2 cellular contexts compared by ENCODE assay signal in the genomic region with DNA sequence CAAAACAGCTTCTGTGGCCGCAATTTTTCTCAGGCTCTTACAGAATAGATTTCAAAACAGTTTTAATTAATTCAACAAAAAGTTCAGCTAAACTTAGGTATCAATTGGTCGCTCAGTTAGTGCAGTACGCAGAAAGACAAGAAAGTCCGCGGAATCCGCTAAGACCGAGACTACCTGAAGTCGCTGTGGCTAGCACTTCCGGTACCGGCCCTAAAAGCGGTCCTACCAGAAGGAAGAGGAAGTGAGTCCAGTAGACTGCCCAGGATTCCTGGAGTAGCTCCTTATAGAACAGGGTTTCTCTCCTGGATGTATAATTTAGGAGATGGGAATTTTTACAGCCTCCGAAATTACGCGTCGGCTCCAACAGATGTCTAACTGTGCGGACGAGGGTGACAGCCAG.
TF ChIP-seq lines count a peak whose summit lies in the region.

No MANE protein-coding gene starts in this region.

TF ChIP-seq in liver, 16 proteins besides CTCF, POLR2A, EP300 and RAD21:
- TF ChIP-seq NR2F2 (IDR thresholded peaks at IDR 0.05) (no peak), GABPA (IDR thresholded peaks at IDR 0.05 in 1 of 2, conservative IDR thresholded peaks at IDR 0.05 in 1 of 2) (no peak), YY1 (IDR thresholded peaks at IDR 0.05) (no peak), TAF1 (conservative IDR thresholded peaks at IDR 0.05) (no peak)

TF ChIP-seq in SK-N-SH treated with all-trans-retinoic acid at 6 μM for 48 hours, 23 proteins besides CTCF, POLR2A, EP300 and RAD21:
- TF ChIP-seq TCF4 (CRISPR knock-in tag; IDR thresholded peaks at IDR 0.05; ENCODE audit: borderline replicate concordance) (no peak), OSR1 (CRISPR knock-in tag; IDR thresholded peaks at IDR 0.05) (no peak), ESRRG (CRISPR knock-in tag; IDR thresholded peaks at IDR 0.05) (no peak), ZNF565 (CRISPR knock-in tag; conservative IDR thresholded peaks at IDR 0.05; ENCODE audit: low read depth) (no peak), ARNTL (CRISPR knock-in tag; IDR thresholded peaks at IDR 0.05; ENCODE audit: borderline replicate concordance, low read depth) (no peak), ZFP3 (CRISPR knock-in tag; IDR thresholded peaks at IDR 0.05) (no peak), GLIS3 (CRISPR knock-in tag; IDR thresholded peaks at IDR 0.05) (no peak), TOX (CRISPR knock-in tag; IDR thresholded peaks at IDR 0.05; ENCODE audit: borderline replicate concordance) (no peak), CSDC2 (CRISPR knock-in tag; IDR thresholded peaks at IDR 0.05) (no peak), BACH2 (CRISPR knock-in tag; IDR thresholded peaks at IDR 0.05; ENCODE audit: borderline replicate concordance) (no peak), ZC3H10 (CRISPR knock-in tag; IDR thresholded peaks at IDR 0.05) (no peak)
